Comparison of ENCODE assay signal across 8 cellular contexts in the genomic region with DNA sequence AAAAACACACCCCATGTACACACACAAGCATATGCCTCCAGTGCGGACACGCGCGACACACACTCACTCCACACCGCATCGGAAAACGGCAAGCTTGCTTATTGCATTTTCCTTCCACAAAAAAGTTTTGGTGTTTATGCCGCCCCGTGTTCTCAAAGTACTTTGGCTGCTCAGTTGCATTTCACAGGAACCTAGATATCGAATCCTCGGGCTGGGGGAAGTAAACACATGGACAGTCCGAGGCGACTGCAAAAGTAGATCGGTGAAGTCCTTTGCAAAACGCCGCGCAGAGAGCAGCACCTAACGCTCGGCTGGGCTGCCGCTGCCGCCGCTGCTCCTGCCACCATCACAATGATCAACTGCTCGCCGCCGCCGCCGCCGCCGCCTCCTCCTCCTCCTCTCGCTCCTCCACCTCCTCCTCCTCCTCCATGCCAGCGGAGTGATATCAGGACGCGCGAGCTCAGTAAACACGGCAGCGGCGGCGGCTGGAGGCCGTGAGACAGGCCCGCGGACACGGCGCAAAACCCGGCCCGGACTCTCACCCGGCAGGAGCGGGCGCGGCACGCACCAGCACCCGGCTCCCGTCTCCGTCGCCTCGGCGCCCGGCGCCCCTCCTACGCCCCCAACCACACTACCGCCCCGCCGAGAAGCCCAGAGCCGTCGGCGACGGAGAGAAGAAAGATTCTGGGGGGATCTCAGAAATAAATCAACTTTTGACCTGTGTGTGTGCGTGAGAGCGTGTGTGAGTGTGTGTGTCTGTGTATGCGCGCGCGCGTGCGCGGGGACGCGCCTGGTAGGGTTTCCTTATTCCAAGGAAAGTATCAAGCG. TPM values are rescaled to one million over a fixed set of nuclear protein-coding genes. Genes with fewer than 3 reads are reported as not detected.
DNase-seq lines count a peak whose midpoint lies in the region; ATAC-seq and TF ChIP-seq lines count a peak whose summit lies in the region.

A gene (minus strand): TSS at position 441 of the 828 bp plus-strand sequence. CDS start 857 bp downstream, outside the sequence.

- H3K27me3 ChIP-seq in fibroblast of lung (ENCODE audit: control insufficient read depth, insufficient read depth, low read length): no peaks in the 10 kb centered on the region

- no peaks in the 10 kb centered on the region for H3K4me1 ChIP-seq in fibroblast of lung (ENCODE audit: control insufficient read depth, extremely low read depth, insufficient read depth, low read length)

- no peaks in the 10 kb centered on the region for H3K79me2 ChIP-seq in fibroblast of lung (ENCODE audit: control insufficient read depth, insufficient read depth, low read length)

- no peaks in the 10 kb centered on the region for H3K9me3 ChIP-seq in fibroblast of lung (ENCODE audit: control insufficient read depth, insufficient read depth, low read depth, low read length)

- H3K27ac ChIP-seq in fibroblast of lung (ENCODE audit: insufficient read depth, low read length): peak within 1 kb of the TSS; percentile 97

- H3K36me3 ChIP-seq in fibroblast of lung (ENCODE audit: control insufficient read depth, insufficient read depth, low read length): no peaks in the 10 kb centered on the region

- H3K9ac ChIP-seq in fibroblast of lung (ENCODE audit: insufficient read depth, low read length): peak within 1 kb of the TSS; percentile 85

- ATAC-seq in GM21786 (IDR thresholded peaks at IDR 0.05; ENCODE audit: unreplicated experiment) (peak; percentile 50), naive B cell (ENCODE audit: low read depth in 2 of 2) (peak; percentile 7 to 8)
- peak; percentile 29 for ATAC-seq in activated T-helper 17 cell treated with anti-CD3 and anti-CD28 coated beads, Interleukin-2, amount 50 U/mL, for 72 hours (replicated peaks)

- peak within 1 kb of the TSS; percentile 85 to 99 (median 97) for H3K4me3 ChIP-seq in fibroblast of lung (replicated peaks in 1 of 4; ENCODE audit: control extremely low read depth in 1 of 4, insufficient read depth in 1 of 4, low read depth in 3 of 4, low read length in 4 of 4)

- H3K27ac Mint-ChIP-seq in activated T-helper 17 cell treated with anti-CD3 and anti-CD28 coated beads, Interleukin-2, amount 50 U/mL, for 72 hours: peak within 1 kb of the TSS; percentile 58
- peak within 1 kb of the TSS; percentile 81 to 96 (median 92) for H3K27ac Mint-ChIP-seq in naive B cell

- no peaks in the 10 kb centered on the region for H4K20me1 ChIP-seq in fibroblast of lung (ENCODE audit: control insufficient read depth, extremely low read depth, insufficient read depth, low read length)

- peaks cover 10% of the 10 kb centered on the region for H3K4me1 Mint-ChIP-seq in activated T-helper 17 cell treated with anti-CD3 and anti-CD28 coated beads, Interleukin-2, amount 50 U/mL, for 72 hours
- peaks cover 18 to 47% (median 37%) of the 10 kb centered on the region in 3 donors for H3K4me1 Mint-ChIP-seq in naive B cell

- H3K36me3 Mint-ChIP-seq in activated T-helper 17 cell treated with anti-CD3 and anti-CD28 coated beads, Interleukin-2, amount 50 U/mL, for 72 hours (ENCODE audit: low read depth): no peaks in the 10 kb centered on the region
- H3K36me3 Mint-ChIP-seq in naive B cell: no peaks in the 10 kb centered on the region

- peak within 1 kb of the TSS; percentile 89 for H3K4me3 Mint-ChIP-seq in activated T-helper 17 cell treated with anti-CD3 and anti-CD28 coated beads, Interleukin-2, amount 50 U/mL, for 72 hours
- peak within 1 kb of the TSS; percentile 95 to 100 (median 98) for H3K4me3 Mint-ChIP-seq in naive B cell

- H3K27me3 Mint-ChIP-seq in activated T-helper 17 cell treated with anti-CD3 and anti-CD28 coated beads, Interleukin-2, amount 50 U/mL, for 72 hours: peaks cover 12% of the 10 kb centered on the region
- H3K27me3 Mint-ChIP-seq in naive B cell: peaks cover 0 to 21% (median 4%) of the 10 kb centered on the region in 3 donors

- DNase-seq in CD1c-positive myeloid dendritic cell (ENCODE audit: extremely low spot score) (peak; percentile 91), M059J (ENCODE audit: low read depth) (peak; percentile 89), RPMI8226 (peak; percentile 88), fibroblast of lung (ENCODE audit: low read depth in 2 of 2) (peak; percentile 98 to 99), naive B cell (peak; percentile 76)
- DNase-seq in stimulated activated CD8-positive, alpha-beta memory T cell treated with anti-CD3 and anti-CD28 coated beads, Interleukin-7, amount 100 ng/mL, for 24 hours (ENCODE audit: low read depth): peak; percentile 53

- peak within 1 kb of the TSS; percentile 95 for H3K4me2 ChIP-seq in fibroblast of lung (ENCODE audit: extremely low read depth, insufficient read depth, low read length)

- H2AFZ ChIP-seq in fibroblast of lung (ENCODE audit: low read length): peak within 1 kb of the TSS; percentile 91

- TF ChIP-seq CTCF in fibroblast of lung (conservative IDR thresholded peaks at IDR 0.05 in 1 of 2, IDR thresholded peaks at IDR 0.05 in 1 of 2; ENCODE audit: low read depth in 1 of 2, low read length in 2 of 2): no peak

- no peaks in the 10 kb centered on the region for H3K9me3 Mint-ChIP-seq in activated T-helper 17 cell treated with anti-CD3 and anti-CD28 coated beads, Interleukin-2, amount 50 U/mL, for 72 hours
- no peaks in the 10 kb centered on the region for H3K9me3 Mint-ChIP-seq in naive B cell

RNA-seq across cellular contexts. Expression of the gene that starts here (rescaled TPM):
- total RNA-seq in M059J (2014; rRNA removed; shearing (Covaris generic)): 1.6 and 2.3 TPM in 2 replicates
- 1 to 10 TPM in 1 of 2 donors, under 1 TPM in 1; 0.98 to 1.3 TPM for total RNA-seq in activated T-helper 17 cell treated with anti-CD3 and anti-CD28 coated beads, Interleukin-2, amount 50 U/mL, for 72 hours
- total RNA-seq in fibroblast of lung: 2.0 and 2.1 TPM in 2 replicates
- polyA plus RNA-seq in fibroblast of lung (2.6 and 2.8 TPM in 2 replicates), naive B cell (ENCODE audit: low read depth in 6 of 6) (1 to 10 TPM in 3 of 6 donors, under 1 TPM in 3; 0.37 to 2.7 (median 1.1) TPM)
- 1.2 and 1.9 TPM in 2 replicates for polyA plus RNA-seq in fibroblast of lung (2012)
- 1.3 and 3.6 TPM in 2 replicates for polyA minus RNA-seq in fibroblast of lung (ENCODE audit: low replicate concordance)

Comparison
In these comparisons a context has a peak if more than half of its experiments do, and no peak if none do; other contexts are left out.
1. Peak in every context shown above with its lines: DNase-seq, ATAC-seq, H3K4me3 ChIP-seq and H3K27ac ChIP-seq.